In genomic region chr11:6530848-6531247, GRCh38 we compare ENCODE assay signal across 15 cellular contexts. TPM values are rescaled to one million over a fixed set of nuclear protein-coding genes. Genes with fewer than 3 reads are reported as not detected.
DNase-seq lines count a peak whose midpoint lies in the region; ATAC-seq and TF ChIP-seq lines count a peak whose summit lies in the region.
"Had no signal": no experiment of that assay in that cellular context is flagged by ENCODE, and none has a peak within 500 bp of the region (broad histone marks: within the 10 kb centered on the region; RNA-seq: fewer than 3 reads in every experiment).

No MANE protein-coding gene starts in this region.

- H3K4me1 ChIP-seq in GM23248 (ENCODE audit: insufficient read depth) (no peaks in the 10 kb centered on the region), mesenchymal stem cell (ENCODE audit: control insufficient read depth, insufficient read depth, low read depth, low read length) (no peaks in the 10 kb centered on the region), Peyer's patch (no peaks in the 10 kb centered on the region)
- H3K4me1 ChIP-seq: Caco-2 had no signal

- no peak overlapping the region for H4K8ac ChIP-seq in mesenchymal stem cell (ENCODE audit: low read length)

- WGBS in GM23248 (ENCODE audit: low coverage in 1 of 2, low lambda C conversion rate in 2 of 2, missing lambda C conversion rate in 2 of 2), 2 experiments, result 97 to 98% methylated on average over 2 of the region's 2 CpGs
- 97% methylated on average over 2 of the region's 2 CpGs for WGBS in mesenchymal stem cell

- H3K4me1 Mint-ChIP-seq in activated naive CD4-positive, alpha-beta T cell treated with anti-CD3 and anti-CD28 coated beads for 36 hours (ENCODE audit: low read depth), result peaks cover 20% of the 10 kb centered on the region
- peaks cover 18% of the 10 kb centered on the region for H3K4me1 Mint-ChIP-seq in activated naive CD4-positive, alpha-beta T cell treated with anti-CD3 and anti-CD28 coated beads, Interleukin-2, amount 10 ng/mL, durations not matched to agents 7 days and 5 days
- H3K4me1 Mint-ChIP-seq in activated T-helper 17 cell treated with anti-CD3 and anti-CD28 coated beads, Interleukin-2, amount 50 U/mL, for 72 hours, result peaks cover 15% of the 10 kb centered on the region
- H3K4me1 Mint-ChIP-seq: GM23338 had no signal

- H2BK5ac ChIP-seq in mesenchymal stem cell (ENCODE audit: low read depth, low read length, poor library complexity, severe bottlenecking), result no peak overlapping the region

- H3K14ac ChIP-seq in mesenchymal stem cell (ENCODE audit: low read length in 2 of 2), result no peak overlapping the region

- H3K9me2 ChIP-seq in GM23248 (ENCODE audit: insufficient read depth), result no peaks in the 10 kb centered on the region

- intact Hi-C loops in activated naive CD4-positive, alpha-beta T cell treated with anti-CD3 and anti-CD28 coated beads for 36 hours (cut with micrococcal nuclease), result loop anchor here (1.0 kb wide), 6 partner anchors 50 to 226 kb away; partner anchors contain the start of genes ARFIP2, MRPL17, TAF10 and TIMM10B

- H3K18ac ChIP-seq in mesenchymal stem cell (ENCODE audit: low read depth in 1 of 2, low read length in 2 of 2), result no peak overlapping the region

- H4K20me1 ChIP-seq in GM23248 (ENCODE audit: insufficient read depth), result no peaks in the 10 kb centered on the region

- no peak overlapping the region for H2BK15ac ChIP-seq in mesenchymal stem cell (ENCODE audit: low read depth, poor library complexity, severe bottlenecking)

- no peak overlapping the region for H3K4me3 ChIP-seq in GM23248
- no peak overlapping the region for H3K4me3 ChIP-seq in mesenchymal stem cell (ENCODE audit: insufficient read depth in 1 of 2, low read depth in 1 of 2, low read length in 2 of 2)
- H3K4me3 ChIP-seq in Peyer's patch, result no peak overlapping the region
- H3K4me3 ChIP-seq: GM23338, K562 had no signal

- H3K79me2 ChIP-seq in GM23248 (ENCODE audit: insufficient read depth), result no peaks in the 10 kb centered on the region

- TF ChIP-seq POLR2A in Peyer's patch (IDR thresholded peaks at IDR 0.05), result no peak

- no peak overlapping the region for H4K91ac ChIP-seq in mesenchymal stem cell (ENCODE audit: low read length)

- H3K9ac ChIP-seq in GM23248 (no peak overlapping the region), mesenchymal stem cell (ENCODE audit: low read length) (peak overlapping the region; percentile 32)

- no peaks in the 10 kb centered on the region for H3F3A ChIP-seq in GM23248 (ENCODE audit: insufficient read depth)

- H3K79me1 ChIP-seq in mesenchymal stem cell (replicated peaks; ENCODE audit: low read length, poor library complexity, severe bottlenecking), result no peaks in the 10 kb centered on the region

- CTCF ChIA-PET in activated naive CD4-positive, alpha-beta T cell treated with anti-CD3 and anti-CD28 coated beads for 36 hours (lab: Charles Lee), result interaction anchor here (0.6 to 2.4 kb wide), 39 partner anchors 8 to 246 kb away, joined by 3 to 15 read pairs (median 4); partner anchors contain the start of genes ARFIP2, MRPL17 and TIMM10B
- CTCF ChIA-PET in activated naive CD4-positive, alpha-beta T cell treated with anti-CD3 and anti-CD28 coated beads, Interleukin-2, amount 10 ng/mL, durations not matched to agents 7 days and 5 days (lab: Charles Lee), result interaction anchor here (0.7 to 5.6 kb wide), 34 partner anchors 9 to 227 kb away, joined by 3 to 50 read pairs (median 5); partner anchors contain the start of genes ILK, MRPL17, RRP8 and TAF10

- DNase-seq in activated naive CD4-positive, alpha-beta T cell treated with anti-CD3 and anti-CD28 coated beads for 36 hours, result no peak
- no peak for DNase-seq in activated naive CD4-positive, alpha-beta T cell treated with anti-CD3 and anti-CD28 coated beads, Interleukin-2, amount 10 ng/mL, durations not matched to agents 7 days and 5 days
- peak; percentile 38 for DNase-seq in GM23248
- no peak for DNase-seq in mesenchymal stem cell
- no peak for DNase-seq in Peyer's patch
- DNase-seq: CD4-positive, alpha-beta T cell; GF-D8 had no signal

- no peak overlapping the region for H3K4ac ChIP-seq in mesenchymal stem cell (ENCODE audit: low read depth in 1 of 2, low read length in 2 of 2)

- no peaks in the 10 kb centered on the region for H3K36me3 ChIP-seq in GM23248 (ENCODE audit: low read depth)
- peaks cover 24 to 52% of the 10 kb centered on the region in 2 experiments for H3K36me3 ChIP-seq in mesenchymal stem cell (ENCODE audit: control insufficient read depth in 1 of 2, insufficient read depth in 2 of 2, low read depth in 1 of 2, low read length in 2 of 2)
- H3K36me3 ChIP-seq in Peyer's patch, result peaks cover 0 to 10% (median 0%) of the 10 kb centered on the region in 3 donors

- peaks cover 8% of the 10 kb centered on the region for H3K36me3 Mint-ChIP-seq in activated naive CD4-positive, alpha-beta T cell treated with anti-CD3 and anti-CD28 coated beads for 36 hours (ENCODE audit: low read depth)
- peaks cover 14% of the 10 kb centered on the region for H3K36me3 Mint-ChIP-seq in activated naive CD4-positive, alpha-beta T cell treated with anti-CD3 and anti-CD28 coated beads, Interleukin-2, amount 10 ng/mL, durations not matched to agents 7 days and 5 days
- peaks cover 38% of the 10 kb centered on the region for H3K36me3 Mint-ChIP-seq in activated T-helper 17 cell treated with anti-CD3 and anti-CD28 coated beads, Interleukin-2, amount 50 U/mL, for 72 hours (ENCODE audit: low read depth)

- H3K23ac ChIP-seq in mesenchymal stem cell (ENCODE audit: low read length in 2 of 2), result no peak overlapping the region

- H2BK12ac ChIP-seq in mesenchymal stem cell (ENCODE audit: low read length in 2 of 2), result no peak overlapping the region

- no peaks in the 10 kb centered on the region for H3K27me3 Mint-ChIP-seq in activated naive CD4-positive, alpha-beta T cell treated with anti-CD3 and anti-CD28 coated beads for 36 hours (ENCODE audit: low read depth)
- H3K27me3 Mint-ChIP-seq in activated naive CD4-positive, alpha-beta T cell treated with anti-CD3 and anti-CD28 coated beads, Interleukin-2, amount 10 ng/mL, durations not matched to agents 7 days and 5 days, result no peaks in the 10 kb centered on the region
- no peaks in the 10 kb centered on the region for H3K27me3 Mint-ChIP-seq in activated T-helper 17 cell treated with anti-CD3 and anti-CD28 coated beads, Interleukin-2, amount 50 U/mL, for 72 hours
- H3K27me3 Mint-ChIP-seq: CD4-positive, alpha-beta T cell had no signal

- no peaks in the 10 kb centered on the region for H3K9me3 Mint-ChIP-seq in activated naive CD4-positive, alpha-beta T cell treated with anti-CD3 and anti-CD28 coated beads for 36 hours
- no peaks in the 10 kb centered on the region for H3K9me3 Mint-ChIP-seq in activated naive CD4-positive, alpha-beta T cell treated with anti-CD3 and anti-CD28 coated beads, Interleukin-2, amount 10 ng/mL, durations not matched to agents 7 days and 5 days
- no peaks in the 10 kb centered on the region for H3K9me3 Mint-ChIP-seq in activated T-helper 17 cell treated with anti-CD3 and anti-CD28 coated beads, Interleukin-2, amount 50 U/mL, for 72 hours
- H3K9me3 Mint-ChIP-seq: CD4-positive, alpha-beta T cell; GM23338 had no signal

- no peak overlapping the region for H2BK120ac ChIP-seq in mesenchymal stem cell (ENCODE audit: low read depth, low read length)

- H3K4me3 Mint-ChIP-seq in activated naive CD4-positive, alpha-beta T cell treated with anti-CD3 and anti-CD28 coated beads for 36 hours, result no peak overlapping the region
- H3K4me3 Mint-ChIP-seq in activated naive CD4-positive, alpha-beta T cell treated with anti-CD3 and anti-CD28 coated beads, Interleukin-2, amount 10 ng/mL, durations not matched to agents 7 days and 5 days, result no peak overlapping the region
- H3K4me3 Mint-ChIP-seq in activated T-helper 17 cell treated with anti-CD3 and anti-CD28 coated beads, Interleukin-2, amount 50 U/mL, for 72 hours, result no peak overlapping the region
- H3K4me3 Mint-ChIP-seq: CD4-positive, alpha-beta T cell; GM23338 had no signal

- H3K9me3 ChIP-seq in GM23248 (ENCODE audit: low read depth), result no peaks in the 10 kb centered on the region
- H3K9me3 ChIP-seq in mesenchymal stem cell (ENCODE audit: control insufficient read depth, low read length), result no peaks in the 10 kb centered on the region
- no peaks in the 10 kb centered on the region for H3K9me3 ChIP-seq in Peyer's patch
- H3K9me3 ChIP-seq: Caco-2 had no signal

- H3K27ac Mint-ChIP-seq in activated naive CD4-positive, alpha-beta T cell treated with anti-CD3 and anti-CD28 coated beads for 36 hours, result peak overlapping the region; percentile 14
- no peak overlapping the region for H3K27ac Mint-ChIP-seq in activated naive CD4-positive, alpha-beta T cell treated with anti-CD3 and anti-CD28 coated beads, Interleukin-2, amount 10 ng/mL, durations not matched to agents 7 days and 5 days
- H3K27ac Mint-ChIP-seq in activated T-helper 17 cell treated with anti-CD3 and anti-CD28 coated beads, Interleukin-2, amount 50 U/mL, for 72 hours, result no peak overlapping the region
- H3K27ac Mint-ChIP-seq: CD4-positive, alpha-beta T cell; GM23338 had no signal

- no peak overlapping the region for H2AK5ac ChIP-seq in mesenchymal stem cell (ENCODE audit: low read length, severe bottlenecking)

- H3K27ac ChIP-seq in GM23248 (no peak overlapping the region), mesenchymal stem cell (ENCODE audit: low read length, poor library complexity, severe bottlenecking) (no peak overlapping the region), Peyer's patch (no peak overlapping the region)
- H3K27ac ChIP-seq: C4-2B, HL-60 had no signal

- no peak for TF ChIP-seq CTCF in Peyer's patch (IDR thresholded peaks at IDR 0.05)

- in situ Hi-C loops in GM23248 (cut with MboI), result loop anchor here (10.0 kb wide), 1 partner anchor 144 kb away; no protein-coding TSS in a partner anchor

- ATAC-seq in activated T-helper 17 cell treated with anti-CD3 and anti-CD28 coated beads, Interleukin-2, amount 50 U/mL, for 72 hours (replicated peaks), result peak; percentile 75
- ATAC-seq in HG03378 (IDR thresholded peaks at IDR 0.05; ENCODE audit: unreplicated experiment) (no peak), SK-N-SH treated with all-trans-retinoic acid at 6 μM for 48 hours (no peak)

- H2AFZ ChIP-seq in GM23248, result no peak overlapping the region
- no peak overlapping the region for H2AFZ ChIP-seq in mesenchymal stem cell (ENCODE audit: low read depth, low read length)
- H2AFZ ChIP-seq: GM23338 had no signal

- H3K4me2 ChIP-seq in GM23248 (ENCODE audit: unreplicated experiment), result no peak overlapping the region
- no peak overlapping the region for H3K4me2 ChIP-seq in mesenchymal stem cell (ENCODE audit: low read length, poor library complexity, severe bottlenecking)
- H3K4me2 ChIP-seq: GM23338 had no signal

- H3K27me3 ChIP-seq in GM23248 (replicated peaks; ENCODE audit: insufficient read depth), result no peaks in the 10 kb centered on the region
- no peaks in the 10 kb centered on the region for H3K27me3 ChIP-seq in mesenchymal stem cell (ENCODE audit: control insufficient read depth in 1 of 2, insufficient read depth in 1 of 2, low read length in 2 of 2)
- H3K27me3 ChIP-seq in Peyer's patch, result no peaks in the 10 kb centered on the region

RNA-seq across cellular contexts. Expression of gene DNHD1, which starts 33.8 kb away (rescaled TPM):
- 10 to 100 TPM; 18.2 to 19.3 TPM for total RNA-seq in activated naive CD4-positive, alpha-beta T cell treated with anti-CD3 and anti-CD28 coated beads for 36 hours
- 2.2 and 4.6 TPM in 2 replicates for total RNA-seq in GM23248 (2014; rRNA removed; shearing (Covaris generic))
- polyA plus RNA-seq in GM23248 (2016; fragmentation: Nextera tagmentation; extraction: Ambion mirVana), result 1.1 and 1.2 TPM in 2 replicates
- 10 to 100 TPM; 25.2 to 39.3 TPM for total RNA-seq in activated T-helper 17 cell treated with anti-CD3 and anti-CD28 coated beads, Interleukin-2, amount 50 U/mL, for 72 hours
- polyA plus RNA-seq in mesenchymal stem cell (2013, experiment 1 of 2), result 1.4 TPM
- polyA plus RNA-seq in mesenchymal stem cell (2013, experiment 2 of 2), result 1.4 TPM
- 10 to 100 TPM; 23.5 to 64.4 (median 52.0) TPM for total RNA-seq in Peyer's patch

RNA-seq across cellular contexts. Expression of gene TIMM10B, which starts 49.5 kb away (rescaled TPM):
- total RNA-seq in activated naive CD4-positive, alpha-beta T cell treated with anti-CD3 and anti-CD28 coated beads for 36 hours, result 10 to 100 TPM; 35.1 to 41.7 TPM
- total RNA-seq in GM23248 (2014; rRNA removed; shearing (Covaris generic)), result 31.7 and 43.8 TPM in 2 replicates
- 35.0 and 35.4 TPM in 2 replicates for polyA plus RNA-seq in GM23248 (2016; fragmentation: Nextera tagmentation; extraction: Ambion mirVana)
- total RNA-seq in activated T-helper 17 cell treated with anti-CD3 and anti-CD28 coated beads, Interleukin-2, amount 50 U/mL, for 72 hours, result 10 to 100 TPM; 42.7 to 43.7 TPM
- 44.6 TPM for polyA plus RNA-seq in mesenchymal stem cell (2013, experiment 1 of 2)
- polyA plus RNA-seq in mesenchymal stem cell (2013, experiment 2 of 2), result 48.4 TPM
- total RNA-seq in Peyer's patch, result 10 to 100 TPM; 57.1 to 73.3 (median 66.6) TPM

RNA-seq across cellular contexts. Expression of gene ARFIP2, which starts 49.7 kb away (rescaled TPM):
- total RNA-seq in activated naive CD4-positive, alpha-beta T cell treated with anti-CD3 and anti-CD28 coated beads for 36 hours, result 10 to 100 TPM; 33.5 to 37.9 TPM
- total RNA-seq in GM23248 (2014; rRNA removed; shearing (Covaris generic)), result 69.5 and 75.0 TPM in 2 replicates
- 56.6 and 57.9 TPM in 2 replicates for polyA plus RNA-seq in GM23248 (2016; fragmentation: Nextera tagmentation; extraction: Ambion mirVana)
- 10 to 100 TPM; 44.0 to 48.8 TPM for total RNA-seq in activated T-helper 17 cell treated with anti-CD3 and anti-CD28 coated beads, Interleukin-2, amount 50 U/mL, for 72 hours
- polyA plus RNA-seq in mesenchymal stem cell (2013, experiment 1 of 2), result 47.6 TPM
- polyA plus RNA-seq in mesenchymal stem cell (2013, experiment 2 of 2), result 46.2 TPM
- 100 to 1,000 TPM; 104 to 140 (median 133) TPM for total RNA-seq in Peyer's patch

RNA-seq across cellular contexts. Expression of gene TRIM3, which starts 57.1 kb away (rescaled TPM):
- total RNA-seq in activated naive CD4-positive, alpha-beta T cell treated with anti-CD3 and anti-CD28 coated beads for 36 hours, result 1 to 10 TPM; 7.7 to 9.4 TPM
- total RNA-seq in GM23248 (2014; rRNA removed; shearing (Covaris generic)), result 20.5 and 29.9 TPM in 2 replicates
- 15.2 and 17.1 TPM in 2 replicates for polyA plus RNA-seq in GM23248 (2016; fragmentation: Nextera tagmentation; extraction: Ambion mirVana)
- total RNA-seq in activated T-helper 17 cell treated with anti-CD3 and anti-CD28 coated beads, Interleukin-2, amount 50 U/mL, for 72 hours, result 10 to 100 TPM in 1 of 2 donors, 1 to 10 TPM in 1; 7.0 to 10.7 TPM
- polyA plus RNA-seq in mesenchymal stem cell (2013, experiment 1 of 2), result 16.3 TPM
- polyA plus RNA-seq in mesenchymal stem cell (2013, experiment 2 of 2), result 14.9 TPM
- total RNA-seq in Peyer's patch, result 100 to 1,000 TPM in 3 of 4 donors, 10 to 100 TPM in 1; 21.5 to 159 (median 123) TPM
